25 cellular contexts compared by ENCODE assay signal in the genomic region with DNA sequence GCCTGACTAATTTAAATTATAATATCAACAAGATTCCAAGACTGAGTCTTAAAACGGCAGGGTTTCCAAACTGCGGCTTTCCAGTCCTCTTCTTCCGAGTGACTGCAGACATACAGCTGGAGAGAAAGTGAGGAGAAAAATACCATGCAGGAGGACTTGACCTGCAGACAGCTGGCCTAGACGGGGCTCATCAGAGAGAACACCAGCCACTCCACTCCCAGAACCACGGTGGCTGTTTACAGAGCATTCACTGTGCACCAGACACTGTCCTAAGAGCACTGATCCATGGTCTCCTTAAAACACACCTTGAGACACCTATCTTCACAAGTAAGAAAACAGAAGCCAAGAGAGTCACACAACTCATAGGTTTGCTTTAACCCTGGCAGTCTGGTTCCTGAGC.
DNase-seq lines count a peak whose midpoint lies in the region; ATAC-seq and TF ChIP-seq lines count a peak whose summit lies in the region.
"Had no signal": no experiment of that assay in that cellular context is flagged by ENCODE, and none has a peak within 500 bp of the region (broad histone marks: within the 10 kb centered on the region; RNA-seq: fewer than 3 reads in every experiment).

No MANE protein-coding gene starts in this region.

- H3K27me3 ChIP-seq in esophagus (ENCODE audit: control insufficient read depth in 1 of 2, insufficient read depth in 2 of 2, low read length in 2 of 2): no peaks in the 10 kb centered on the region
- H3K27me3 ChIP-seq in left lung: no peaks in the 10 kb centered on the region
- H3K27me3 ChIP-seq in suprapubic skin: no peaks in the 10 kb centered on the region
- H3K27me3 ChIP-seq in upper lobe of left lung: no peaks in the 10 kb centered on the region
- H3K27me3 ChIP-seq: BE2C, BLaER1 had no signal

- H3K27ac ChIP-seq in esophagus (ENCODE audit: low read depth in 2 of 2, low read length in 1 of 2) (peak overlapping the region; percentile 23 to 38), left lung (peak overlapping the region; percentile 13 to 33), suprapubic skin (peak overlapping the region; percentile 70), upper lobe of left lung (peak overlapping the region in 3 of 4 donors; percentile 20 to 79 (median 35))
- H3K27ac ChIP-seq: BLaER1 had no signal

- H3K36me3 ChIP-seq in esophagus (ENCODE audit: control insufficient read depth in 2 of 2, insufficient read depth in 2 of 2, low read length in 1 of 2): no peaks in the 10 kb centered on the region
- no peaks in the 10 kb centered on the region for H3K36me3 ChIP-seq in left lung
- H3K36me3 ChIP-seq in suprapubic skin: no peaks in the 10 kb centered on the region
- H3K36me3 ChIP-seq in upper lobe of left lung: no peaks in the 10 kb centered on the region
- H3K36me3 ChIP-seq: BE2C, BLaER1 had no signal

- no peak overlapping the region for H3K27ac Mint-ChIP-seq in activated naive CD8-positive, alpha-beta T cell treated with anti-CD3 and anti-CD28 coated beads, Interleukin-2, amount 50 U/mL, for 24 hours
- H3K27ac Mint-ChIP-seq: CD14-positive monocyte; CD4-positive, alpha-beta memory T cell; CD4-positive, CD25-positive, alpha-beta regulatory T cell; CD8-positive, alpha-beta memory T cell had no signal

- no peak overlapping the region for H3K4me3 Mint-ChIP-seq in activated naive CD8-positive, alpha-beta T cell treated with anti-CD3 and anti-CD28 coated beads, Interleukin-2, amount 50 U/mL, for 24 hours
- H3K4me3 Mint-ChIP-seq: CD14-positive monocyte; CD4-positive, alpha-beta memory T cell; CD8-positive, alpha-beta memory T cell had no signal

- DNase-seq in left lung (no peak), suprapubic skin (ENCODE audit: low spot score in 2 of 2) (no peak), upper lobe of left lung (no peak), NCI-H2107 treated with DMSO at 0.1 percent for 48 hours (lab: John Stamatoyannopoulos, UW; ENCODE audit: unreplicated experiment) (no peak)
- no peak for DNase-seq in activated naive CD8-positive, alpha-beta T cell treated with anti-CD3 and anti-CD28 coated beads, Interleukin-2, amount 50 U/mL, for 24 hours
- DNase-seq: 8988T; ACHN; BE2C; C1 segment of cervical spinal cord; CD4-positive, alpha-beta memory T cell; CD4-positive, CD25-positive, alpha-beta regulatory T cell; CD8-positive, alpha-beta memory T cell; COR-L47; DMS 273 treated with DMSO at 0.1 percent for 48 hours; DMS153; DMS53; DMS79; DND-41; EL; GDM1 had no signal

- no peaks in the 10 kb centered on the region for H3K9me3 Mint-ChIP-seq in activated naive CD8-positive, alpha-beta T cell treated with anti-CD3 and anti-CD28 coated beads, Interleukin-2, amount 50 U/mL, for 24 hours
- H3K9me3 Mint-ChIP-seq: CD4-positive, alpha-beta memory T cell; CD8-positive, alpha-beta memory T cell had no signal

- H3K4me1 ChIP-seq in esophagus (ENCODE audit: control insufficient read depth in 2 of 2, insufficient read depth in 2 of 2, low read length in 1 of 2) (peaks cover 2 to 13% of the 10 kb centered on the region in 2 donors), left lung (no peaks in the 10 kb centered on the region), suprapubic skin (peaks cover 47% of the 10 kb centered on the region), upper lobe of left lung (peaks cover 0 to 28% (median 12%) of the 10 kb centered on the region in 4 donors)
- H3K4me1 ChIP-seq: BE2C, BLaER1 had no signal

- TF ChIP-seq CTCF in left lung (IDR thresholded peaks at IDR 0.05) (no peak), suprapubic skin (IDR thresholded peaks at IDR 0.05) (no peak), upper lobe of left lung (IDR thresholded peaks at IDR 0.05) (no peak)

- peak; percentile 7 for ATAC-seq in left lung
- ATAC-seq in upper lobe of left lung (ENCODE audit: low FRiP score in 2 of 2): no peak
- ATAC-seq in HG03097 (IDR thresholded peaks at IDR 0.05; ENCODE audit: low FRiP score, unreplicated experiment): no peak
- ATAC-seq in activated naive CD8-positive, alpha-beta T cell treated with anti-CD3 and anti-CD28 coated beads, Interleukin-2, amount 50 U/mL, for 24 hours: no peak
- ATAC-seq: GM12878 had no signal

- H3K9me3 ChIP-seq in esophagus (ENCODE audit: control insufficient read depth in 2 of 2, insufficient read depth in 1 of 2, low read depth in 1 of 2, low read length in 1 of 2) (no peaks in the 10 kb centered on the region), left lung (no peaks in the 10 kb centered on the region), suprapubic skin (no peaks in the 10 kb centered on the region), upper lobe of left lung (no peaks in the 10 kb centered on the region)
- H3K9me3 ChIP-seq: BE2C, BLaER1 had no signal

- WGBS in esophagus, 2 donors: 47 to 66% methylated on average over 5 of the region's 5 CpGs
- WGBS in suprapubic skin: 73% methylated on average over 5 of the region's 5 CpGs
- WGBS in upper lobe of left lung, 2 donors: 66% methylated on average over 5 of the region's 5 CpGs

- TF ChIP-seq EP300 in suprapubic skin (IDR thresholded peaks at IDR 0.05) (no peak), upper lobe of left lung (IDR thresholded peaks at IDR 0.05) (no peak)

- H3K4me3 ChIP-seq in esophagus (ENCODE audit: low read depth in 1 of 2, low read length in 2 of 2) (no peak overlapping the region), left lung (no peak overlapping the region), suprapubic skin (no peak overlapping the region), upper lobe of left lung (no peak overlapping the region)
- H3K4me3 ChIP-seq: BLaER1, GM12878 had no signal

- H3K36me3 Mint-ChIP-seq in activated naive CD8-positive, alpha-beta T cell treated with anti-CD3 and anti-CD28 coated beads, Interleukin-2, amount 50 U/mL, for 24 hours (ENCODE audit: low read depth): peaks cover 17% of the 10 kb centered on the region

- intact Hi-C loops in left lung (cut with DNase I): no loop called here

- H3K4me1 Mint-ChIP-seq in activated naive CD8-positive, alpha-beta T cell treated with anti-CD3 and anti-CD28 coated beads, Interleukin-2, amount 50 U/mL, for 24 hours: no peaks in the 10 kb centered on the region
- H3K4me1 Mint-ChIP-seq: CD14-positive monocyte; CD8-positive, alpha-beta memory T cell had no signal

- TF ChIP-seq POLR2A in suprapubic skin (IDR thresholded peaks at IDR 0.05): no peak
- no peak for TF ChIP-seq POLR2A in upper lobe of left lung (IDR thresholded peaks at IDR 0.05)

- H3K27me3 Mint-ChIP-seq in activated naive CD8-positive, alpha-beta T cell treated with anti-CD3 and anti-CD28 coated beads, Interleukin-2, amount 50 U/mL, for 24 hours: no peaks in the 10 kb centered on the region
- H3K27me3 Mint-ChIP-seq: CD4-positive, alpha-beta memory T cell; CD4-positive, CD25-positive, alpha-beta regulatory T cell; CD8-positive, alpha-beta memory T cell had no signal
